In genomic region chr3:125142418-125142778, GRCh38 we compare ENCODE assay signal across 10 cellular contexts.
DNase-seq lines count a peak whose midpoint lies in the region; ATAC-seq and TF ChIP-seq lines count a peak whose summit lies in the region.
"Had no signal": no experiment of that assay in that cellular context is flagged by ENCODE, and none has a peak within 500 bp of the region (broad histone marks: within the 10 kb centered on the region; RNA-seq: fewer than 3 reads in every experiment).

No MANE protein-coding gene starts in this region.

- no peaks in the 10 kb centered on the region for H3K9me3 ChIP-seq in OCI-LY3 (ENCODE audit: insufficient read depth, low read length)
- H3K9me3 ChIP-seq in gastroesophageal sphincter = no peaks in the 10 kb centered on the region
- H3K9me3 ChIP-seq in sigmoid colon = no peaks in the 10 kb centered on the region
- H3K9me3 ChIP-seq: SJSA1 had no signal

- TF ChIP-seq POLR2A in gastroesophageal sphincter (IDR thresholded peaks at IDR 0.05) (no peak), sigmoid colon (IDR thresholded peaks at IDR 0.05) (no peak)

- no peak overlapping the region for H2AFZ ChIP-seq in OCI-LY3 (ENCODE audit: low read depth, low read length)

- peaks cover 6% of the 10 kb centered on the region; the same call in 1 of the 2 replicates for H4K20me1 ChIP-seq in OCI-LY3 (ENCODE audit: insufficient read depth, low read length)

- H3K36me3 ChIP-seq in GM06990 (ENCODE audit: control insufficient read depth, insufficient read depth, low read length) (no peaks in the 10 kb centered on the region), OCI-LY3 (replicated peaks; ENCODE audit: low read depth, low read length) (no peaks in the 10 kb centered on the region), gastroesophageal sphincter (no peaks in the 10 kb centered on the region), sigmoid colon (no peaks in the 10 kb centered on the region)
- H3K36me3 ChIP-seq: SJSA1 had no signal

- peak overlapping the region; percentile 94 for H3K4me2 ChIP-seq in OCI-LY3 (ENCODE audit: low read length)

- TF ChIP-seq EP300 in gastroesophageal sphincter (IDR thresholded peaks at IDR 0.05) (no peak), sigmoid colon (IDR thresholded peaks at IDR 0.05) (no peak)

- H3K27me3 ChIP-seq in GM06990 (replicated peaks; ENCODE audit: control insufficient read depth, insufficient read depth, low read length) = no peaks in the 10 kb centered on the region
- H3K27me3 ChIP-seq in OCI-LY3 (ENCODE audit: low read depth, low read length) = peaks cover 81% of the 10 kb centered on the region
- no peaks in the 10 kb centered on the region for H3K27me3 ChIP-seq in gastroesophageal sphincter
- H3K27me3 ChIP-seq in sigmoid colon = no peaks in the 10 kb centered on the region
- H3K27me3 ChIP-seq: SJSA1 had no signal

- peak overlapping the region; percentile 6; the same call in 1 of the 2 replicates for H3K9ac ChIP-seq in OCI-LY3 (ENCODE audit: low read length)

- no peaks in the 10 kb centered on the region for H3K79me2 ChIP-seq in OCI-LY3 (ENCODE audit: low read length)

- no peak for DNase-seq in GM06990 (ENCODE audit: extremely low read depth, insufficient read length)
- no peak for DNase-seq in sigmoid colon
- DNase-seq in DMS79 (lab: John Stamatoyannopoulos, UW) = no peak
- DNase-seq in HT-29 (ENCODE audit: low spot score) = no peak
- DNase-seq: NCI-H2171 had no signal

- TF ChIP-seq CTCF in GM06990 (IDR thresholded peaks at IDR 0.05; ENCODE audit: insufficient read depth, low read length, poor library complexity, severe bottlenecking) = no peak
- TF ChIP-seq CTCF in OCI-LY3 (IDR thresholded peaks at IDR 0.05; ENCODE audit: low read depth, low read length) = no peak
- TF ChIP-seq CTCF in gastroesophageal sphincter (IDR thresholded peaks at IDR 0.05) = no peak
- TF ChIP-seq CTCF in sigmoid colon (IDR thresholded peaks at IDR 0.05) = no peak

- H3K4me1 ChIP-seq in OCI-LY3 (ENCODE audit: low read length) = peaks cover 48% of the 10 kb centered on the region
- peaks cover 0 to 44% (median 30%) of the 10 kb centered on the region in 3 donors for H3K4me1 ChIP-seq in gastroesophageal sphincter
- peaks cover 0 to 33% (median 21%) of the 10 kb centered on the region in 4 donors for H3K4me1 ChIP-seq in sigmoid colon

- no peak overlapping the region for H3K27ac ChIP-seq in OCI-LY3 (ENCODE audit: low read length)
- H3K27ac ChIP-seq in gastroesophageal sphincter = peak overlapping the region in 3 of 4 donors; percentile 56 to 76 (median 62)
- H3K27ac ChIP-seq in sigmoid colon = peak overlapping the region in 3 of 4 donors; percentile 51 to 65 (median 65)
- H3K27ac ChIP-seq: SJSA1 had no signal

- ATAC-seq in gastroesophageal sphincter (no peak), HG02970 (IDR thresholded peaks at IDR 0.05; ENCODE audit: low FRiP score, unreplicated experiment) (no peak), HG03139 (IDR thresholded peaks at IDR 0.05; ENCODE audit: unreplicated experiment) (no peak)

- 89% methylated on average over 12 of the region's 12 CpGs; no CpG with 5 or more reads in 1 of the 2 donors for WGBS in gastroesophageal sphincter (ENCODE audit: low coverage in 1 of 2), 2 donors
- WGBS in sigmoid colon, 2 donors = 88 to 95% methylated on average over 12 of the region's 12 CpGs

- H3K4me3 ChIP-seq in GM06990 (replicated peaks; ENCODE audit: low read depth, low read length) (peak overlapping the region; percentile 46), OCI-LY3 (ENCODE audit: low read length) (peak overlapping the region; percentile 78), gastroesophageal sphincter (no peak overlapping the region), sigmoid colon (peak overlapping the region in 2 of 4 donors; percentile 47 to 54)
- H3K4me3 ChIP-seq: SJSA1 had no signal

- intact Hi-C loops in sigmoid colon (cut with DNase I) = loop anchor here (5.0 kb wide), 3 partner anchors 90 to 295 kb away; no protein-coding TSS in a partner anchor

Comparison
In these comparisons a context has a peak if more than half of its experiments do, and no peak if none do; other contexts are left out.
1. H3K4me3 ChIP-seq: peak in GM06990 (single experiment) and OCI-LY3 (single experiment); none in gastroesophageal sphincter (0 of 2).